1 cellular context compared by ENCODE assay signal in the genomic region with DNA sequence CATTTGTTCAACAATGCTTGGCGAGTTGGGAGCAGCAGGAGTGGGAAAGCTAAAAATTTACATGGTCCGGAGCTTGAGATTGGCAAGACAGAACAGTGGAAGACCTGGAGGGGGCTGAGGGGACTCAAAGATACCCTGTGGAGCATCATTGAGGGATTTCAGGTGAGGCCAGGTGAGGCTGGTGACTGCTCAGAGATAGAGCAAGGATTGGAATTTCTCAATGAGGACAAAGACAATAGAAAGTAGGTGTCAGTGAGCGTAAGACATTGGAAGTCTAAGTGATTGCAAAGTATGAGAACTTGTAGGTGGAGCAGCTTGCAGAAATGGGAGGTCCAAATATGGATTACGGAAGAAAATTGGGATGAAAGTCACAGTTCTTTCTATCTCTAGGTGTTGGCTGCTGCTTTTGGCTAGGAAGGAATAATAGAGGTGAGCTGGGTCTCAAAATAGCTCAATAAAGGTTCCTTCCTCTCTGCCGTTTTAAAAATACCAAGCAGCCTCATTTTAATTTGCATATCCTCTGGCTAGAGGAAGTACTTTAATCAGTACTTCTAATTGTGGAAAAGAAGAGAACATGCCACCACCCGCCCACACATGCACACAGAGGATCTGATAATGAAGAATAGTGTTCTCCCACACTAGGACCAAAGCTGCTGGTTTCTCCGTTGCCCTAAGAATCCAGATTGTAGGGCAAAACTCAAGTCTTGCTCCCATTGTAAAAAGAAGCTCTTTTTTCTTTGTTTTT.
A peak's percentile ranks its signal among the peaks of the same experiment; 100 is the strongest.
TF ChIP-seq lines count a peak whose summit lies in the region.

No MANE protein-coding gene starts in this region.

TF ChIP-seq in GM12878, 131 proteins besides CTCF, POLR2A, EP300 and RAD21 (continued from another document):
- no peak for TF ChIP-seq HSF1 (IDR thresholded peaks at IDR 0.05; ENCODE audit: low read depth, low read length)
- TF ChIP-seq NRF1 (conservative IDR thresholded peaks at IDR 0.05; ENCODE audit: low read depth, low read length), result no peak
- TF ChIP-seq TARDBP (IDR thresholded peaks at IDR 0.05; ENCODE audit: borderline replicate concordance), result no peak
- TF ChIP-seq BCL11A (IDR thresholded peaks at IDR 0.05; ENCODE audit: low read depth, low read length), result 0 out of 2 replicates have a peak, but pooled peaks have one; percentile 23
- no peak for TF ChIP-seq CBFB (IDR thresholded peaks at IDR 0.05; ENCODE audit: low read depth)
- no peak for TF ChIP-seq CHD1 (IDR thresholded peaks at IDR 0.05; ENCODE audit: low read depth, low read length)
- no peak for TF ChIP-seq SREBF1 (IDR thresholded peaks at IDR 0.05; ENCODE audit: low read length)
- TF ChIP-seq, protein P1, sequence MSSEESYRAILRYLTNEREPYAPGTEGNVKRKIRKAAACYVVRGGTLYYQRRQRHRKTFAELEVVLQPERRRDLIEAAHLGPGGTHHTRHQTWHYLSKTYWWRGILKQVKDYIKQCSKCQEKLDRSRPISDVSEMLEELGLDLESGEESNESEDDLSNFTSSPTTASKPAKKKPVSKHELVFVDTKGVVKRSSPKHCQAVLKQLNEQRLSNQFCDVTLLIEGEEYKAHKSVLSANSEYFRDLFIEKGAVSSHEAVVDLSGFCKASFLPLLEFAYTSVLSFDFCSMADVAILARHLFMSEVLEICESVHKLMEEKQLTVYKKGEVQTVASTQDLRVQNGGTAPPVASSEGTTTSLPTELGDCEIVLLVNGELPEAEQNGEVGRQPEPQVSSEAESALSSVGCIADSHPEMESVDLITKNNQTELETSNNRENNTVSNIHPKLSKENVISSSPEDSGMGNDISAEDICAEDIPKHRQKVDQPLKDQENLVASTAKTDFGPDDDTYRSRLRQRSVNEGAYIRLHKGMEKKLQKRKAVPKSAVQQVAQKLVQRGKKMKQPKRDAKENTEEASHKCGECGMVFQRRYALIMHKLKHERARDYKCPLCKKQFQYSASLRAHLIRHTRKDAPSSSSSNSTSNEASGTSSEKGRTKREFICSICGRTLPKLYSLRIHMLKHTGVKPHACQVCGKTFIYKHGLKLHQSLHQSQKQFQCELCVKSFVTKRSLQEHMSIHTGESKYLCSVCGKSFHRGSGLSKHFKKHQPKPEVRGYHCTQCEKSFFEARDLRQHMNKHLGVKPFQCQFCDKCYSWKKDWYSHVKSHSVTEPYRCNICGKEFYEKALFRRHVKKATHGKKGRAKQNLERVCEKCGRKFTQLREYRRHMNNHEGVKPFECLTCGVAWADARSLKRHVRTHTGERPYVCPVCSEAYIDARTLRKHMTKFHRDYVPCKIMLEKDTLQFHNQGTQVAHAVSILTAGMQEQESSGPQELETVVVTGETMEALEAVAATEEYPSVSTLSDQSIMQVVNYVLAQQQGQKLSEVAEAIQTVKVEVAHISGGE (CRISPR knock-in tag; IDR thresholded peaks at IDR 0.05), result no peak
- TF ChIP-seq ZNF274 (IDR thresholded peaks at IDR 0.05; ENCODE audit: insufficient read depth, insufficient read length), result no peak
- TF ChIP-seq E2F8 (IDR thresholded peaks at IDR 0.05; ENCODE audit: low read depth, partially characterized antibody), result no peak
- TF ChIP-seq POLR2AphosphoS2 (IDR thresholded peaks at IDR 0.05; ENCODE audit: low read depth, low read length), result no peak
- TF ChIP-seq TCF7 (IDR thresholded peaks at IDR 0.05; ENCODE audit: borderline replicate concordance), result no peak
- peak; percentile 51; the same call in 1 of the 2 replicates for TF ChIP-seq ZBED1 (IDR thresholded peaks at IDR 0.05; ENCODE audit: borderline replicate concordance)
- TF ChIP-seq RBBP5 (conservative IDR thresholded peaks at IDR 0.05), result no peak
- 0 out of 2 replicates have a peak, but pooled peaks have one; percentile 40 for TF ChIP-seq FOXM1 (IDR thresholded peaks at IDR 0.05; ENCODE audit: low read depth, low read length)
- no peak for TF ChIP-seq RB1 (IDR thresholded peaks at IDR 0.05; ENCODE audit: borderline replicate concordance)
- no peak for TF ChIP-seq CEBPB (IDR thresholded peaks at IDR 0.05; ENCODE audit: borderline replicate concordance in 1 of 2, low read depth in 2 of 2, low read length in 2 of 2)
- TF ChIP-seq, protein P2, sequence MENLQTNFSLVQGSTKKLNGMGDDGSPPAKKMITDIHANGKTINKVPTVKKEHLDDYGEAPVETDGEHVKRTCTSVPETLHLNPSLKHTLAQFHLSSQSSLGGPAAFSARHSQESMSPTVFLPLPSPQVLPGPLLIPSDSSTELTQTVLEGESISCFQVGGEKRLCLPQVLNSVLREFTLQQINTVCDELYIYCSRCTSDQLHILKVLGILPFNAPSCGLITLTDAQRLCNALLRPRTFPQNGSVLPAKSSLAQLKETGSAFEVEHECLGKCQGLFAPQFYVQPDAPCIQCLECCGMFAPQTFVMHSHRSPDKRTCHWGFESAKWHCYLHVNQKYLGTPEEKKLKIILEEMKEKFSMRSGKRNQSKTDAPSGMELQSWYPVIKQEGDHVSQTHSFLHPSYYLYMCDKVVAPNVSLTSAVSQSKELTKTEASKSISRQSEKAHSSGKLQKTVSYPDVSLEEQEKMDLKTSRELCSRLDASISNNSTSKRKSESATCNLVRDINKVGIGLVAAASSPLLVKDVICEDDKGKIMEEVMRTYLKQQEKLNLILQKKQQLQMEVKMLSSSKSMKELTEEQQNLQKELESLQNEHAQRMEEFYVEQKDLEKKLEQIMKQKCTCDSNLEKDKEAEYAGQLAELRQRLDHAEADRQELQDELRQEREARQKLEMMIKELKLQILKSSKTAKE (IDR thresholded peaks at IDR 0.05; ENCODE audit: low read depth, poor library complexity, severe bottlenecking), result peak; percentile 28
- TF ChIP-seq MEF2A (IDR thresholded peaks at IDR 0.05; ENCODE audit: insufficient read depth, low read depth, low read length), result peak; percentile 93
- peak; percentile 72; the same call in 1 of the 2 replicates for TF ChIP-seq TBL1XR1 (IDR thresholded peaks at IDR 0.05; ENCODE audit: low read depth, low read length)
- peak; percentile 87; the same call in 1 of the 2 replicates for TF ChIP-seq MTA3 (IDR thresholded peaks at IDR 0.05; ENCODE audit: borderline replicate concordance, low read length)
- TF ChIP-seq CREM (IDR thresholded peaks at IDR 0.05; ENCODE audit: low read depth), result peak; percentile 24; the same call in 1 of the 2 replicates
- TF ChIP-seq RELB (IDR thresholded peaks at IDR 0.05; ENCODE audit: low read depth), result peak; percentile 27; the same call in 1 of the 2 replicates
- peak; percentile 75 for TF ChIP-seq MEF2B (IDR thresholded peaks at IDR 0.05; ENCODE audit: partially characterized antibody, poor library complexity, severe bottlenecking)
